Comparison of ENCODE assay signal across 22 cellular contexts in the genomic region with DNA sequence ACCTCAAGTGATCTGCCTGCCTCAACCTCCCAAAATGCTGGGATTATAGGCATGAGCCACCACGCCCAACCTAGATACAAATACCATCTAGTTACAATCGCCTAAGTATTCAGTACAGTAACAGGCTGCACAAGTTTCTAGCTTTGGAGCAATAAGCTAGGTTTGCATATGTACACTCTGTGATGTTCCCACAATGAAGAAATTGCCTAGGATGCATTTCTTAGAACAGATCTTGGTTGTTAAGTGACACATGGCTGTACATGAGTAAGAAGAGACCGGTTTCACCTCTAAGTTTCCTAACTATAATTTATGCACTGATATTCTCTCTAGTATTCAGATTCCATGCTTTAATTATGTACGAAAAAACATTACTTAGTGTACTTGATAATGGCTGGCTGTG. TPM values are rescaled to one million over a fixed set of nuclear protein-coding genes. Genes with fewer than 3 reads are reported as not detected.
DNase-seq lines count a peak whose midpoint lies in the region; ATAC-seq, FAIRE-seq and TF ChIP-seq lines count a peak whose summit lies in the region.
"Had no signal": no experiment of that assay in that cellular context is flagged by ENCODE, and none has a peak within 500 bp of the region (broad histone marks: within the 10 kb centered on the region; RNA-seq: fewer than 3 reads in every experiment).

No MANE protein-coding gene starts in this region.

- no peak for TF ChIP-seq POLR2A in K562 (conservative IDR thresholded peaks at IDR 0.05)
- no peak for TF ChIP-seq POLR2A in esophagus squamous epithelium (IDR thresholded peaks at IDR 0.05)

- H4K20me1 ChIP-seq in PC-3 (ENCODE audit: low read length) (no peaks in the 10 kb centered on the region), K562 (replicated peaks; ENCODE audit: control insufficient read depth, insufficient read depth, low read length) (no peaks in the 10 kb centered on the region), smooth muscle cell (ENCODE audit: low read depth) (no peaks in the 10 kb centered on the region)

- no peaks in the 10 kb centered on the region for H3K9me3 Mint-ChIP-seq in Caco-2 (ENCODE audit: unreplicated experiment)
- H3K9me3 Mint-ChIP-seq in stimulated activated naive CD8-positive, alpha-beta T cell treated with anti-CD3 and anti-CD28 coated beads, Interleukin-15, amount 100 ng/mL, for 72 hours: no peaks in the 10 kb centered on the region
- H3K9me3 Mint-ChIP-seq: CD8-positive, alpha-beta memory T cell; memory B cell; naive B cell had no signal

- H3K4me1 ChIP-seq in PC-3 (ENCODE audit: insufficient read depth, low read length) (peaks cover 39% of the 10 kb centered on the region), K562 (replicated peaks in 1 of 2; ENCODE audit: control insufficient read depth in 2 of 2, insufficient read depth in 2 of 2, low read length in 2 of 2) (peaks cover 21 to 22% of the 10 kb centered on the region in 2 experiments; a peak in 4 of 5 replicates), esophagus squamous epithelium (peaks cover 3 to 44% (median 18%) of the 10 kb centered on the region in 3 donors), smooth muscle cell (ENCODE audit: low read depth) (peaks cover 22% of the 10 kb centered on the region), Caco-2 (no peaks in the 10 kb centered on the region; the same call in 1 of the 2 replicates)
- H3K4me1 ChIP-seq: uterus had no signal

- ATAC-seq in PC-3: no peak
- ATAC-seq in K562: no peak
- no peak for ATAC-seq in stimulated activated naive CD8-positive, alpha-beta T cell treated with anti-CD3 and anti-CD28 coated beads, Interleukin-15, amount 100 ng/mL, for 72 hours
- ATAC-seq: activated CD8-positive, alpha-beta T cell treated with anti-CD3 and anti-CD28 coated beads, Interleukin-2, amount 10 ng/mL, durations not matched to agents 7 days and 5 days; sciatic nerve had no signal

- H3K27ac ChIP-seq in PC-3 (ENCODE audit: low read length): peak overlapping the region; percentile 68
- H3K27ac ChIP-seq in K562 (ENCODE audit: extremely low read depth, low read depth, low read length): no peak overlapping the region
- H3K27ac ChIP-seq in esophagus squamous epithelium: peak overlapping the region in 3 of 4 donors; percentile 36 to 81 (median 67)
- peak overlapping the region; percentile 47 for H3K27ac ChIP-seq in smooth muscle cell (ENCODE audit: low read depth)
- H3K27ac ChIP-seq: RWPE1 had no signal

- no peaks in the 10 kb centered on the region for H3K9me1 ChIP-seq in K562 (ENCODE audit: control insufficient read depth, insufficient read depth, low read length)

- TF ChIP-seq CTCF in PC-3 (conservative IDR thresholded peaks at IDR 0.05; ENCODE audit: low read depth, low read length) (no peak), K562 (IDR thresholded peaks at IDR 0.05 in 2 of 3, conservative IDR thresholded peaks at IDR 0.05 in 1 of 3; ENCODE audit: insufficient read depth in 2 of 3, low read depth in 1 of 3, low read length in 3 of 3) (no peak), esophagus squamous epithelium (IDR thresholded peaks at IDR 0.05) (no peak), smooth muscle cell (IDR thresholded peaks at IDR 0.05; ENCODE audit: borderline replicate concordance, insufficient read depth, poor library complexity, severe bottlenecking) (no peak), Caco-2 (IDR thresholded peaks at IDR 0.05; ENCODE audit: insufficient read depth in 1 of 2, low read depth in 1 of 2, low read length in 1 of 2, severe bottlenecking in 1 of 2, unreplicated experiment in 1 of 2) (no peak)

- H3K79me2 ChIP-seq in PC-3 (ENCODE audit: low read length) (peaks cover 33% of the 10 kb centered on the region), K562 (ENCODE audit: control insufficient read depth, insufficient read depth, low read length) (peaks cover 15% of the 10 kb centered on the region), smooth muscle cell (ENCODE audit: low read depth) (no peaks in the 10 kb centered on the region)

- in situ Hi-C loops in K562 (cut with MboI): no loop called here

- intact Hi-C loops in PC-3 (cut with micrococcal nuclease) (no loop called here), K562 (cut with micrococcal nuclease) (no loop called here), esophagus squamous epithelium (cut with DNase I) (no loop called here), Caco-2 (cut with micrococcal nuclease; ENCODE audit: unreplicated experiment) (no loop called here)

- H3K4me1 Mint-ChIP-seq in Caco-2 (ENCODE audit: low read depth, unreplicated experiment): peaks cover 7% of the 10 kb centered on the region
- H3K4me1 Mint-ChIP-seq in stimulated activated naive CD8-positive, alpha-beta T cell treated with anti-CD3 and anti-CD28 coated beads, Interleukin-15, amount 100 ng/mL, for 72 hours: peaks cover 24% of the 10 kb centered on the region

- no peaks in the 10 kb centered on the region for H3K9me2 ChIP-seq in PC-3 (replicated peaks; ENCODE audit: low read length)

- H3K27me3 Mint-ChIP-seq in Caco-2 (ENCODE audit: insufficient read depth, unreplicated experiment): no peaks in the 10 kb centered on the region
- H3K27me3 Mint-ChIP-seq in stimulated activated naive CD8-positive, alpha-beta T cell treated with anti-CD3 and anti-CD28 coated beads, Interleukin-15, amount 100 ng/mL, for 72 hours: no peaks in the 10 kb centered on the region
- H3K27me3 Mint-ChIP-seq: CD8-positive, alpha-beta memory T cell; memory B cell; naive B cell had no signal

- no peak for TF ChIP-seq RAD21 in K562 (CRISPR knock-in tag; conservative IDR thresholded peaks at IDR 0.05 in 1 of 2, IDR thresholded peaks at IDR 0.05 in 1 of 2)

- H3K4me2 ChIP-seq in PC-3 (ENCODE audit: low read length) (peak overlapping the region; percentile 60), K562 (ENCODE audit: insufficient read depth, low read length) (no peak overlapping the region), smooth muscle cell (peak overlapping the region; percentile 5)

- H3K4me3 Mint-ChIP-seq in Caco-2 (ENCODE audit: unreplicated experiment): no peak overlapping the region
- no peak overlapping the region for H3K4me3 Mint-ChIP-seq in stimulated activated naive CD8-positive, alpha-beta T cell treated with anti-CD3 and anti-CD28 coated beads, Interleukin-15, amount 100 ng/mL, for 72 hours
- H3K4me3 Mint-ChIP-seq: activated CD8-positive, alpha-beta T cell treated with anti-CD3 and anti-CD28 coated beads, Interleukin-2, amount 10 ng/mL, durations not matched to agents 7 days and 5 days; memory B cell had no signal

- H3K4me3 ChIP-seq in PC-3 (ENCODE audit: low read length): no peak overlapping the region
- no peak overlapping the region for H3K4me3 ChIP-seq in K562
- H3K4me3 ChIP-seq in esophagus squamous epithelium: no peak overlapping the region
- no peak overlapping the region for H3K4me3 ChIP-seq in smooth muscle cell
- H3K4me3 ChIP-seq in Caco-2 (ENCODE audit: low read depth, low read length): no peak overlapping the region
- H3K4me3 ChIP-seq: ovary, uterus had no signal

- no peak for FAIRE-seq in K562 (lab: Jason Lieb, UNC)
- FAIRE-seq: H54 had no signal

- 63% methylated on average over 4 of the region's 4 CpGs for WGBS in K562 (ENCODE audit: insufficient coverage, low coverage, missing lambda C conversion rate)
- WGBS in esophagus squamous epithelium, 2 donors: 66 to 71% methylated on average over 4 of the region's 4 CpGs
- WGBS in smooth muscle cell (ENCODE audit: low lambda C conversion rate): 95% methylated on average over 4 of the region's 4 CpGs

- POLR2A ChIA-PET in PC-3 (lab: Charles Lee; ENCODE audit: unreplicated experiment): no interaction called here
- POLR2A ChIA-PET in K562 (lab: Yijun Ruan, JAX): interaction anchor here (1.2 to 5.5 kb wide), 3 partner anchors 7 to 129 kb away, joined by 3 to 61 read pairs (median 6); a partner anchor contains a TSS
- POLR2A ChIA-PET in Caco-2 (lab: Charles Lee): no interaction called here

- no TSS peak for BruUV-seq in PC-3 (replicated peaks; lab: Mats Ljungman, UMichigan)
- no TSS peak for BruUV-seq in K562 (replicated peaks; lab: Mats Ljungman, UMichigan)
- no TSS peak for BruUV-seq in Caco-2 (replicated peaks; lab: Mats Ljungman, UMichigan)

- H3K27ac Mint-ChIP-seq in Caco-2 (ENCODE audit: unreplicated experiment): no peak overlapping the region
- no peak overlapping the region for H3K27ac Mint-ChIP-seq in stimulated activated naive CD8-positive, alpha-beta T cell treated with anti-CD3 and anti-CD28 coated beads, Interleukin-15, amount 100 ng/mL, for 72 hours
- H3K27ac Mint-ChIP-seq: activated CD8-positive, alpha-beta T cell treated with anti-CD3 and anti-CD28 coated beads, Interleukin-2, amount 10 ng/mL, durations not matched to agents 7 days and 5 days; memory B cell had no signal

- H3K36me3 ChIP-seq in PC-3 (ENCODE audit: low read depth, low read length) (no peaks in the 10 kb centered on the region), K562 (ENCODE audit: control insufficient read depth, insufficient read depth, low read length) (no peaks in the 10 kb centered on the region), esophagus squamous epithelium (no peaks in the 10 kb centered on the region), smooth muscle cell (ENCODE audit: low read depth) (no peaks in the 10 kb centered on the region), Caco-2 (ENCODE audit: control insufficient read depth, insufficient read depth, low read length) (no peaks in the 10 kb centered on the region)
- H3K36me3 ChIP-seq: ovary, uterus had no signal

- H3K9me3 ChIP-seq in PC-3 (ENCODE audit: low read length): no peaks in the 10 kb centered on the region
- H3K9me3 ChIP-seq in K562 (replicated peaks; ENCODE audit: control insufficient read depth, insufficient read depth, low read depth, low read length): no peaks in the 10 kb centered on the region
- no peaks in the 10 kb centered on the region for H3K9me3 ChIP-seq in esophagus squamous epithelium
- no peaks in the 10 kb centered on the region for H3K9me3 ChIP-seq in smooth muscle cell (replicated peaks; ENCODE audit: low read depth)
- H3K9me3 ChIP-seq in Caco-2: no peaks in the 10 kb centered on the region
- H3K9me3 ChIP-seq: ovary, uterus had no signal

- H3K9ac ChIP-seq in PC-3 (ENCODE audit: low read length): peak overlapping the region; percentile 34; the same call in 1 of the 2 replicates
- no peak overlapping the region for H3K9ac ChIP-seq in K562 (ENCODE audit: insufficient read depth in 1 of 2, low read depth in 2 of 2, low read length in 2 of 2)
- no peak overlapping the region for H3K9ac ChIP-seq in smooth muscle cell (ENCODE audit: low read depth)

- H3K27me3 ChIP-seq in PC-3 (ENCODE audit: low read length) (no peaks in the 10 kb centered on the region), K562 (ENCODE audit: control insufficient read depth in 2 of 2, insufficient read depth in 2 of 2, low read length in 2 of 2) (no peaks in the 10 kb centered on the region), esophagus squamous epithelium (no peaks in the 10 kb centered on the region), smooth muscle cell (ENCODE audit: low read depth) (no peaks in the 10 kb centered on the region), Caco-2 (replicated peaks; ENCODE audit: control insufficient read depth, insufficient read depth, low read length) (no peaks in the 10 kb centered on the region)
- H3K27me3 ChIP-seq: ovary, uterus had no signal

- CTCF ChIA-PET in PC-3 (lab: Charles Lee): no interaction called here
- CTCF ChIA-PET in K562 (lab: Yijun Ruan, JAX; ENCODE audit: low intra/inter-chr PET ratio): no interaction called here
- CTCF ChIA-PET in Caco-2 (lab: Charles Lee): no interaction called here

- no peaks in the 10 kb centered on the region for H3F3A ChIP-seq in PC-3 (ENCODE audit: low read length, unreplicated experiment)
- H3F3A ChIP-seq in smooth muscle cell (ENCODE audit: low read depth): no peaks in the 10 kb centered on the region

- no peak for TF ChIP-seq EP300 in K562 (IDR thresholded peaks at IDR 0.05; ENCODE audit: low read length)

- DNase-seq in PC-3 (no peak), K562 (ENCODE audit: extremely low read depth in 1 of 4, low spot score in 3 of 4) (no peak), esophagus squamous epithelium (lab: John Stamatoyannopoulos, UW) (no peak), smooth muscle cell (lab: John Stamatoyannopoulos, UW; ENCODE audit: unreplicated experiment) (no peak), Caco-2 (no peak), NCI-H1436 (lab: John Stamatoyannopoulos, UW) (no peak)
- DNase-seq in stimulated activated naive CD8-positive, alpha-beta T cell treated with anti-CD3 and anti-CD28 coated beads, Interleukin-15, amount 100 ng/mL, for 72 hours: no peak
- DNase-seq: activated CD8-positive, alpha-beta T cell treated with anti-CD3 and anti-CD28 coated beads, Interleukin-2, amount 10 ng/mL, durations not matched to agents 7 days and 5 days; caudate nucleus; CD8-positive, alpha-beta memory T cell; DMS53; GF-D8; naive B cell; NCI-H1694; NCI-H526 treated with DMSO at 0.1 percent for 48 hours; ovary; T1000; uterus had no signal

- peaks cover 13% of the 10 kb centered on the region for H3K36me3 Mint-ChIP-seq in Caco-2 (ENCODE audit: insufficient read depth, unreplicated experiment)
- H3K36me3 Mint-ChIP-seq: CD8-positive, alpha-beta memory T cell; memory B cell; naive B cell had no signal

- H2AFZ ChIP-seq in PC-3 (ENCODE audit: low read length): no peak overlapping the region
- H2AFZ ChIP-seq in K562 (ENCODE audit: low read depth, low read length): no peak overlapping the region
- no peak overlapping the region for H2AFZ ChIP-seq in smooth muscle cell (ENCODE audit: low read depth)

RNA-seq across cellular contexts. Expression of a gene that starts 5.4 kb away (rescaled TPM):
- total RNA-seq in PC-3 (2014; rRNA removed): 1,285 and 1,376 TPM in 2 replicates
- total RNA-seq in K562 (2011; cell fraction: chromatin; rRNA removed; ENCODE audit: low replicate concordance): 176 and 423 TPM in 2 replicates
- 383 and 414 TPM in 2 replicates for total RNA-seq in K562 (2011; cell fraction: nucleolus; rRNA removed)
- 358 and 385 TPM in 2 replicates for total RNA-seq in K562 (2011; cell fraction: nucleoplasm; rRNA removed)
- 755 and 1,088 TPM in 2 replicates for total RNA-seq in K562 (2014; rRNA removed)
- 779 and 914 TPM in 2 replicates for total RNA-seq in K562 (2014; rRNA removed; fragmentation: Illumina TruSeq; extraction: Trizol)
- total RNA-seq in K562 (2015; rRNA removed; fragmentation: Illumina TruSeq; extraction: Trizol): 912 and 926 TPM in 2 replicates
- total RNA-seq in K562 (2021): 839 and 845 TPM in 2 replicates
- polyA plus RNA-seq in K562 (2011; rRNA removed): 2,698 and 3,950 TPM in 2 replicates
- polyA plus RNA-seq in K562 (2011; cell fraction: cytosol; rRNA removed): 6,167 and 6,224 TPM in 2 replicates
- 965 and 1,239 TPM in 2 replicates for polyA plus RNA-seq in K562 (2011; cell fraction: nucleus; rRNA removed)
- 1,132 and 1,153 TPM in 2 replicates for polyA plus RNA-seq in K562 (2012)
- polyA plus RNA-seq in K562 (2014; fragmentation: Illumina TruSeq; extraction: Trizol): 2,770 and 3,012 TPM in 2 replicates
- 1,000 to 10,000 TPM in 1 of 2 experiments, 100 to 1,000 TPM in 1; 776 to 1,185 TPM for polyA plus RNA-seq in K562 (2014; fragmentation: Nextera tagmentation; extraction: Ambion mirVana)
- polyA plus RNA-seq in K562 (2014; rRNA removed): 1,517 and 1,660 TPM in 2 replicates
- 2,193 and 2,971 TPM in 2 replicates for polyA minus RNA-seq in K562 (2011; rRNA and poly(A)+ RNA removed)
- 751 and 929 TPM in 2 replicates for polyA minus RNA-seq in K562 (2011; cell fraction: cytosol; rRNA and poly(A)+ RNA removed)
- 192 and 360 TPM in 2 replicates for polyA minus RNA-seq in K562 (2011; cell fraction: nucleus; rRNA and poly(A)+ RNA removed)
- total RNA-seq in esophagus squamous epithelium: 1,000 to 10,000 TPM in 1 of 4 donors, 100 to 1,000 TPM in 3; 587 to 1,132 (median 718) TPM
- 538 and 586 TPM in 2 replicates for total RNA-seq in smooth muscle cell
- 280 and 284 TPM in 2 replicates for polyA plus RNA-seq in smooth muscle cell
- total RNA-seq in Caco-2 (2022): 636 and 638 TPM in 2 replicates

RNA-seq across cellular contexts. Expression of a gene that starts 35.5 kb away (rescaled TPM):
- total RNA-seq in PC-3 (2014; rRNA removed) (0.15 TPM in 1 of 2 replicates, not detected in the other), K562 (2014; rRNA removed) (0.27 and 1.3 TPM in 2 replicates), K562 (2014; rRNA removed; fragmentation: Illumina TruSeq; extraction: Trizol) (0.36 and 0.51 TPM in 2 replicates), K562 (2015; rRNA removed; fragmentation: Illumina TruSeq; extraction: Trizol) (0.41 TPM in 1 of 2 replicates, not detected in the other), K562 (2021) (0.81 and 1.6 TPM in 2 replicates), esophagus squamous epithelium (under 1 TPM in 1 of 4 donors, not detected in 3; 0.57 TPM), smooth muscle cell (not detected in 2 replicates), Caco-2 (2022) (3.2 and 4.9 TPM in 2 replicates)
- total RNA-seq in K562 (2011; cell fraction: chromatin; rRNA removed; ENCODE audit: low replicate concordance): not detected in 2 replicates
- total RNA-seq in K562 (2011; cell fraction: nucleolus; rRNA removed): 0.13 and 0.67 TPM in 2 replicates
- 0.81 TPM in 1 of 2 replicates, not detected in the other for total RNA-seq in K562 (2011; cell fraction: nucleoplasm; rRNA removed)
- polyA plus RNA-seq in K562 (2011; rRNA removed) (0.71 and 1.4 TPM in 2 replicates), K562 (2014; fragmentation: Illumina TruSeq; extraction: Trizol) (0.97 and 1.3 TPM in 2 replicates), K562 (2014; fragmentation: Nextera tagmentation; extraction: Ambion mirVana) (1 to 10 TPM; 1.8 to 1.9 TPM), K562 (2014; rRNA removed) (1.3 TPM in 2 replicates), smooth muscle cell (0.43 TPM in 1 of 2 replicates, not detected in the other)
- 1.2 and 2.7 TPM in 2 replicates for polyA plus RNA-seq in K562 (2011; cell fraction: cytosol; rRNA removed)
- polyA plus RNA-seq in K562 (2011; cell fraction: nucleus; rRNA removed): 0.65 and 1.4 TPM in 2 replicates
- 1.1 and 4.3 TPM in 2 replicates for polyA plus RNA-seq in K562 (2012)
- 0.84 TPM in 1 of 2 replicates, not detected in the other for polyA minus RNA-seq in K562 (2011; rRNA and poly(A)+ RNA removed)
- not detected in 2 replicates for polyA minus RNA-seq in K562 (2011; cell fraction: cytosol; rRNA and poly(A)+ RNA removed)
- not detected in 2 replicates for polyA minus RNA-seq in K562 (2011; cell fraction: nucleus; rRNA and poly(A)+ RNA removed)
- total RNA-seq: activated CD8-positive, alpha-beta T cell treated with anti-CD3 and anti-CD28 coated beads, Interleukin-2, amount 10 ng/mL, durations not matched to agents 7 days and 5 days; CD8-positive, alpha-beta memory T cell had no signal
- polyA plus RNA-seq: CD8-positive, alpha-beta memory T cell had no signal
